ENCODE assay signal across 1 cellular context in genomic region chr20:57392512-57393271, GRCh38.
TF ChIP-seq lines count a peak whose summit lies in the region.

No MANE protein-coding gene starts in this region.

TF ChIP-seq in GM12878, 131 proteins besides CTCF, POLR2A, EP300 and RAD21 (continued from another document and continues in another):
- TF ChIP-seq IRF5 (IDR thresholded peaks at IDR 0.05; ENCODE audit: borderline replicate concordance) = no peak
- TF ChIP-seq LARP7 (IDR thresholded peaks at IDR 0.05) = no peak
- TF ChIP-seq BRCA1 (IDR thresholded peaks at IDR 0.05; ENCODE audit: low read depth, low read length) = no peak
- no peak for TF ChIP-seq ZSCAN29 (IDR thresholded peaks at IDR 0.05)
- TF ChIP-seq CHD2 (IDR thresholded peaks at IDR 0.05; ENCODE audit: borderline replicate concordance, low read depth, low read length) = peak; percentile 64; the same call in 1 of the 2 replicates
- TF ChIP-seq TCF3 (IDR thresholded peaks at IDR 0.05; ENCODE audit: borderline replicate concordance, insufficient read depth, low read depth, low read length) = peak; percentile 80; the same call in 1 of the 2 replicates
- no peak for TF ChIP-seq TARDBP (IDR thresholded peaks at IDR 0.05; ENCODE audit: borderline replicate concordance)
- 0 out of 2 replicates have a peak, but pooled peaks have one; percentile 48 for TF ChIP-seq HDGF (IDR thresholded peaks at IDR 0.05)
- no peak for TF ChIP-seq ZNF592 (IDR thresholded peaks at IDR 0.05)
- peak; percentile 66; the same call in 1 of the 2 replicates for TF ChIP-seq GATAD2B (conservative IDR thresholded peaks at IDR 0.05; ENCODE audit: low read depth)
- TF ChIP-seq JUNB (IDR thresholded peaks at IDR 0.05) = no peak
- peak; percentile 68 for TF ChIP-seq NKRF (conservative IDR thresholded peaks at IDR 0.05)
- TF ChIP-seq BCLAF1 (IDR thresholded peaks at IDR 0.05) = no peak
- TF ChIP-seq SKIL (IDR thresholded peaks at IDR 0.05; ENCODE audit: low read depth, poor library complexity, severe bottlenecking) = no peak
- TF ChIP-seq MTA3 (IDR thresholded peaks at IDR 0.05; ENCODE audit: borderline replicate concordance, low read length) = no peak
- TF ChIP-seq ELK1 (IDR thresholded peaks at IDR 0.05; ENCODE audit: low read depth, low read length) = no peak
- 0 out of 2 replicates have a peak, but pooled peaks have one; percentile 2 for TF ChIP-seq BCL11A (IDR thresholded peaks at IDR 0.05; ENCODE audit: low read depth, low read length)
- no peak for TF ChIP-seq CUX1 (IDR thresholded peaks at IDR 0.05; ENCODE audit: insufficient replicate concordance, low read depth, low read length)
- no peak for TF ChIP-seq TCF7 (IDR thresholded peaks at IDR 0.05; ENCODE audit: borderline replicate concordance)
- peak; percentile 55; the same call in 1 of the 2 replicates for TF ChIP-seq RELB (IDR thresholded peaks at IDR 0.05; ENCODE audit: low read depth)
- peak; percentile 22; the same call in 1 of the 3 replicates for TF ChIP-seq POU2F2 (IDR thresholded peaks at IDR 0.05; ENCODE audit: borderline replicate concordance, low read depth, low read length)
- no peak for TF ChIP-seq E2F8 (IDR thresholded peaks at IDR 0.05; ENCODE audit: low read depth, partially characterized antibody)
- TF ChIP-seq MLLT1 (IDR thresholded peaks at IDR 0.05) = peak; percentile 67; the same call in 1 of the 2 replicates
- no peak for TF ChIP-seq RBBP5 (conservative IDR thresholded peaks at IDR 0.05)
